In the genomic region with DNA sequence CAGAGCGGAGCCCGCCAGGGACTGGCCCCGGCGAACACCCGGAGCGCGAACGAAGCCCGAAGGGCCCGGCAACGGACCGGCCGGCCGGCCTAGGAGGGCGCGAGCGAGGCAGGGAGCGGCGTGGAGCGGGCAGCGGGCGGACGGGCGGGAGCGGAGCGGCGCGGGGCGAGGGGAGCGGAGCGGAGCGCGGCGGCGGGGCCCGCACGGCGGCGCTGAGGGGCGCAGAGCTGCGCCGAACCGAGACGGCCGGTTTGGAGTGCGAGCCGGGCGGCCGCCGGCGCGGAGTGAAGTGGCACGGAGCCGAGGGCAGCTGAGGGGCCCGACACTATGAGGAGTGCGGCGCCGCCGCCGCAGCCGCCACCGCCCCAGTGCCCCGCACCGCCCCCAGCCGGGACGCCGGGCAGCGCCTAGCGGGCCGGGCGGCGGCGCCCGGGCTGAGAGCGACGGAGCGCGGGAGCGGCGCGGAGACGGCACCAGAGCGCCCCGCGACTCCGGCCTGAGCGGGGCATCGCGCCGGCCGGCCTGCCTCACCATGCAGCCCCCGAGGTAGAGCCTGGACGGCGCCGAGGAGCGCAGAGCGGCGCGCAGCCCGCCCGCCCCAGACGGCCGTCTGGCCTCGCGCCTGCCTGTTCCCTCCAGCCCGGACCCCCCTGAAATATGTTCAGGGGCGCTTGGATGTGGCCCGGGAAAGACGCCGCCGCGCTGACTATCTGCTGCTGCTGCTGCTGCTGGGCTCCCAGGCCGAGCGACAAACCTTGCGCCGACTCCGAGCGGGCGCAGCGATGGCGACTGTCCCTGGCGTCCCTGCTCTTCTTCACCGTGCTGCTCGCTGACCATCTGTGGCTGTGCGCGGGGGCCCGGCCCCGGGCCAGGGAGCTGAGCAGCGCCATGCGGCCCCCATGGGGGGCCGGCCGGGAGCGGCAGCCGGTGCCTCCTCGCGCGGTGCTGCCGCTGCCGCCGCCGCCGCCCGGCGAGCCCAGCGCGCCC, we compare ENCODE assay signal across 9 cellular contexts. TPM values are rescaled to one million over a fixed set of nuclear protein-coding genes. Genes with fewer than 3 reads are reported as not detected.
A peak's percentile ranks its signal among the peaks of the same experiment; 100 is the strongest.
DNase-seq lines count a peak whose midpoint lies in the region; ATAC-seq, FAIRE-seq and TF ChIP-seq lines count a peak whose summit lies in the region.
"Had no signal": no experiment of that assay in that cellular context is flagged by ENCODE, and none has a peak within 500 bp of the region (broad histone marks: within the 10 kb centered on the region; RNA-seq: fewer than 3 reads in every experiment).

No MANE protein-coding gene starts in this region.

- no peak for FAIRE-seq in keratinocyte (lab: Jason Lieb, UNC)

- no peaks in the 10 kb centered on the region for H3K9me3 Mint-ChIP-seq in WTC11
- H3K9me3 Mint-ChIP-seq: activated naive CD4-positive, alpha-beta T cell treated with anti-CD3 and anti-CD28 coated beads, Interleukin-2, amount 50 U/mL, for 24 hours had no signal

- H3K4me2 ChIP-seq in keratinocyte (ENCODE audit: control insufficient read depth, extremely low read depth, insufficient read depth, low read depth, low read length): peak overlapping the region; percentile 41

- H3K27me3 Mint-ChIP-seq in WTC11 (ENCODE audit: low read depth): peaks cover 8% of the 10 kb centered on the region

- peaks cover 2% of the 10 kb centered on the region for H3K79me2 ChIP-seq in keratinocyte (ENCODE audit: control insufficient read depth, insufficient read depth, low read length)

- H3K4me3 ChIP-seq in keratinocyte (ENCODE audit: control insufficient read depth in 2 of 3, extremely low read depth in 1 of 3, insufficient read depth in 2 of 3, low read depth in 1 of 3, low read length in 3 of 3) (peak overlapping the region; percentile 55 to 59 (median 57)), stomach (peak overlapping the region; percentile 45 to 63 (median 56))

- H3K9me1 ChIP-seq in keratinocyte (ENCODE audit: control insufficient read depth, extremely low read depth, insufficient read depth, low read length): no peaks in the 10 kb centered on the region

- ATAC-seq in WTC11 (peak; percentile 6), HG02763 (IDR thresholded peaks at IDR 0.05; ENCODE audit: unreplicated experiment) (no peak), HG03095 (IDR thresholded peaks at IDR 0.05; ENCODE audit: unreplicated experiment) (no peak)

- H3K4me3 Mint-ChIP-seq in WTC11: peak overlapping the region; percentile 77

- DNase-seq in NCI-H2227 (lab: John Stamatoyannopoulos, UW; ENCODE audit: unreplicated experiment) (peak; percentile 47), NCI-H2227 treated with DMSO at 0.1 percent for 48 hours (lab: John Stamatoyannopoulos, UW) (no peak), WTC11 (ENCODE audit: low spot score) (no peak), keratinocyte (ENCODE audit: low read depth, low spot score) (no peak), stomach (no peak), NCI-H446 (lab: John Stamatoyannopoulos, UW) (no peak)

- H2AFZ ChIP-seq in keratinocyte (ENCODE audit: control insufficient read depth, low read length): peak overlapping the region; percentile 53

- H3K4me1 ChIP-seq in keratinocyte (ENCODE audit: control insufficient read depth, extremely low read depth, insufficient read depth, low read length) (peaks cover 14% of the 10 kb centered on the region), stomach (peaks cover 0 to 19% (median 13%) of the 10 kb centered on the region in 4 donors)

- CTCF ChIA-PET in WTC11 (lab: Charles Lee): no interaction called here

- peaks cover 2% of the 10 kb centered on the region for H3K36me3 Mint-ChIP-seq in WTC11
- H3K36me3 Mint-ChIP-seq: activated naive CD4-positive, alpha-beta T cell treated with anti-CD3 and anti-CD28 coated beads, Interleukin-2, amount 50 U/mL, for 24 hours had no signal

- intact Hi-C loops in stomach (cut with DNase I; ENCODE audit: low total_unique reads): no loop called here

- H3K27ac ChIP-seq in keratinocyte (ENCODE audit: control insufficient read depth, insufficient read depth, low read length) (no peak overlapping the region), stomach (peak overlapping the region in 4 of 5 donors; percentile 35 to 73 (median 64))

- H3K27me3 ChIP-seq in keratinocyte (ENCODE audit: control insufficient read depth, extremely low read depth, insufficient read depth, low read length) (peaks cover 5% of the 10 kb centered on the region), stomach (peaks cover 0 to 32% (median 19%) of the 10 kb centered on the region in 3 donors)

- peak overlapping the region; percentile 37 for H3K9ac ChIP-seq in keratinocyte (ENCODE audit: control insufficient read depth, extremely low read depth, insufficient read depth, low read length)

- POLR2A ChIA-PET in WTC11 (lab: Charles Lee): no interaction called here

- no peak overlapping the region for H3K27ac Mint-ChIP-seq in WTC11
- H3K27ac Mint-ChIP-seq: activated naive CD4-positive, alpha-beta T cell treated with anti-CD3 and anti-CD28 coated beads, Interleukin-2, amount 50 U/mL, for 24 hours had no signal

- TF ChIP-seq CTCF in WTC11 (IDR thresholded peaks at IDR 0.05): no peak
- TF ChIP-seq CTCF in keratinocyte (optimal IDR thresholded peaks at IDR 0.05 in 1 of 3, IDR thresholded peaks at IDR 0.05 in 1 of 3, conservative IDR thresholded peaks at IDR 0.05 in 1 of 3; ENCODE audit: extremely low read depth in 1 of 3, insufficient read depth in 2 of 3, low read length in 3 of 3): no peak
- TF ChIP-seq CTCF in stomach (IDR thresholded peaks at IDR 0.05): no peak

- WGBS in stomach, 5 donors: 2 to 36% (median 20%) methylated on average over 31 to 115 of the region's 146 CpGs; no CpG with 5 or more reads in 1 of the 5 donors

- no peak for TF ChIP-seq EP300 in stomach (IDR thresholded peaks at IDR 0.05)

- H3K36me3 ChIP-seq in keratinocyte (ENCODE audit: control insufficient read depth in 2 of 2, extremely low read depth in 1 of 2, insufficient read depth in 2 of 2, low read length in 2 of 2) (no peaks in the 10 kb centered on the region), stomach (no peaks in the 10 kb centered on the region)

- H3K9me3 ChIP-seq in keratinocyte (ENCODE audit: control insufficient read depth, low read depth, low read length) (no peaks in the 10 kb centered on the region), stomach (peaks cover 0 to 2% (median 0%) of the 10 kb centered on the region in 4 donors)

- TF ChIP-seq POLR2A in stomach (IDR thresholded peaks at IDR 0.05): no peak

- dilution Hi-C loops in keratinocyte (cut with MboI; ENCODE audit: extremely low pct_ligation_motif_present, low sequenced_read_pairs): no loop called here

- H4K20me1 ChIP-seq in keratinocyte (ENCODE audit: control insufficient read depth, extremely low read depth, insufficient read depth, low read length): peaks cover 4% of the 10 kb centered on the region

- peaks cover 20% of the 10 kb centered on the region for H3K4me1 Mint-ChIP-seq in WTC11
- H3K4me1 Mint-ChIP-seq: activated naive CD4-positive, alpha-beta T cell treated with anti-CD3 and anti-CD28 coated beads, Interleukin-2, amount 50 U/mL, for 24 hours had no signal

TF ChIP-seq in WTC11, 78 proteins besides CTCF, POLR2A, EP300 and RAD21:
- TF ChIP-seq ESRRA (CRISPR knock-in tag; IDR thresholded peaks at IDR 0.05; ENCODE audit: borderline replicate concordance) (no peak), FOXK1 (CRISPR knock-in tag; IDR thresholded peaks at IDR 0.05) (0 out of 2 replicates have a peak, but pooled peaks have one; percentile 6), NR2C2 (CRISPR knock-in tag; IDR thresholded peaks at IDR 0.05) (no peak), MYBL2 (CRISPR knock-in tag; IDR thresholded peaks at IDR 0.05) (no peak), ZNF263 (CRISPR knock-in tag; IDR thresholded peaks at IDR 0.05; ENCODE audit: low read depth) (no peak)

RNA-seq across cellular contexts. Expression of a gene that starts 0.8 kb away (rescaled TPM):
- total RNA-seq in WTC11 (2021) (13.1 to 14.0 TPM (median 13.7 TPM) in 3 replicates), stomach (1 to 10 TPM in 1 of 5 donors, under 1 TPM in 1, not detected in 3; 0.18 to 1.3 TPM)
- polyA plus RNA-seq in keratinocyte (2.5 to 3.0 TPM (median 2.9 TPM) in 3 replicates), stomach (1 to 10 TPM in 1 of 3 donors, under 1 TPM in 1, not detected in 1; 0.78 to 1.1 TPM)
- 1.5 TPM for polyA plus RNA-seq in keratinocyte (2011; ENCODE audit: low read depth)
- polyA plus RNA-seq in keratinocyte (2011; cell fraction: cytosol; rRNA removed): 3.5 and 4.0 TPM in 2 replicates
- 4.9 and 5.5 TPM in 2 replicates for polyA plus RNA-seq in keratinocyte (2011; cell fraction: nucleus; rRNA removed)
- polyA plus RNA-seq in keratinocyte (2012; ENCODE audit: low replicate concordance): 4.3 and 5.5 TPM in 2 replicates
- polyA minus RNA-seq in keratinocyte: 2.5 to 4.5 TPM (median 2.7 TPM) in 3 replicates
- polyA minus RNA-seq in keratinocyte (2011; cell fraction: cytosol; rRNA and poly(A)+ RNA removed): 2.5 TPM
- 2.0 and 3.4 TPM in 2 replicates for polyA minus RNA-seq in keratinocyte (2011; cell fraction: nucleus; rRNA and poly(A)+ RNA removed)
